In the genomic region with DNA sequence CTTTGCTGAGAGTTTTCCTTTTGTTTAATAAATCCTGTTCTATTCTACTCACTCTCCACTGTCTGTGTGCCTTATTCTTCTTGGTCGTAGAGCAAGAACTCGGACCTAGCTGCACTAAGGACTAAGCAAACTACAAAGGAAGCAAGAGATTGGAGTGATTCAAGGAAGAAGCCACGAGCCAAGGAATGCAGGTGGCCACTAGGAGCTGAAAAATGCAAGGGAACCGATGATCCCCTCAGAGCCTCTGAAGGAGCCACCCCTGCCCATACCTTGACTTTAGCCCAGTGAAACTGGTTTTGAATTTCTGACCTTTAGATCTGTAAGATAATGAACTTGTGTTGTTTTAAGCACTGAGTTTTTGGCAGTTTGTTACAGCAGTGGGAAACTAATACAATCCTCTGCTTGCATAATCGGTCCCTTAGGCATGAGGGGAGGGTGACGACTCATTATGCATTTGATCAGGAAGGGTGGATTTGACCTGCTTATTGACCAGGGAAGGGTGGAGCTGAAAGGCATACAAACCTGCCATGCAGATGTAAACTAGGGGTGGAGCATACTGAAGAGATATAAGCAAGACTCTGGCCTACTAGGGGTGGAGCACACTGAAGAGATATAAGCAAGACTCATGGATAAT, we compare ENCODE assay signal across 16 cellular contexts. TPM values are rescaled to one million over a fixed set of nuclear protein-coding genes. Genes with fewer than 3 reads are reported as not detected.
A peak's percentile ranks its signal among the peaks of the same experiment; 100 is the strongest.
DNase-seq lines count a peak whose midpoint lies in the region; ATAC-seq lines count a peak whose summit lies in the region.
"Had no signal": no experiment of that assay in that cellular context is flagged by ENCODE, and none has a peak within 500 bp of the region (broad histone marks: within the 10 kb centered on the region; RNA-seq: fewer than 3 reads in every experiment).

No MANE protein-coding gene starts in this region.

- H3K4me3 ChIP-seq in esophagus (ENCODE audit: low read depth in 1 of 2, low read length in 2 of 2) = no peak overlapping the region
- H3K4me3 ChIP-seq: lung, prostate gland, thyroid gland had no signal

- H3K27me3 ChIP-seq in esophagus (ENCODE audit: control insufficient read depth in 1 of 2, insufficient read depth in 2 of 2, low read length in 2 of 2) = no peaks in the 10 kb centered on the region
- H3K27me3 ChIP-seq: thyroid gland had no signal

- no peaks in the 10 kb centered on the region for H3K9me3 ChIP-seq in T-helper 17 cell (ENCODE audit: control insufficient read depth, low read length, poor library complexity, severe bottlenecking)
- H3K9me3 ChIP-seq in esophagus (ENCODE audit: control insufficient read depth in 2 of 2, insufficient read depth in 1 of 2, low read depth in 1 of 2, low read length in 1 of 2) = no peaks in the 10 kb centered on the region
- H3K9me3 ChIP-seq: prostate gland, thyroid gland had no signal

- H3K27ac ChIP-seq in esophagus (ENCODE audit: low read depth in 2 of 2, low read length in 1 of 2) = peak overlapping the region; percentile 73 to 89
- H3K27ac ChIP-seq in substantia nigra (ENCODE audit: low read depth, low read length, poor library complexity, severe bottlenecking) = peak overlapping the region; percentile 64
- H3K27ac ChIP-seq: prostate gland, thyroid gland had no signal

- peaks cover 0 to 2% of the 10 kb centered on the region in 2 donors for H3K4me1 ChIP-seq in esophagus (ENCODE audit: control insufficient read depth in 2 of 2, insufficient read depth in 2 of 2, low read length in 1 of 2)
- H3K4me1 ChIP-seq: prostate gland had no signal

- ATAC-seq in T-helper 17 cell (no peak), GM21526 (IDR thresholded peaks at IDR 0.05; ENCODE audit: low FRiP score, unreplicated experiment) (no peak)
- ATAC-seq: Panc1 had no signal

- peak overlapping the region; percentile 80 for H3K27ac Mint-ChIP-seq in activated naive CD4-positive, alpha-beta T cell treated with anti-CD3 and anti-CD28 coated beads, Interleukin-2, amount 50 U/mL, for 24 hours
- peak overlapping the region; percentile 74 for H3K27ac Mint-ChIP-seq in T-helper 17 cell

- no peaks in the 10 kb centered on the region for H3K9me3 Mint-ChIP-seq in activated naive CD4-positive, alpha-beta T cell treated with anti-CD3 and anti-CD28 coated beads, Interleukin-2, amount 50 U/mL, for 24 hours

- WGBS in esophagus, 2 donors = 56 to 63% methylated on average over 6 of the region's 6 CpGs

- H3K4me1 Mint-ChIP-seq in activated naive CD4-positive, alpha-beta T cell treated with anti-CD3 and anti-CD28 coated beads, Interleukin-2, amount 50 U/mL, for 24 hours = peaks cover 67% of the 10 kb centered on the region
- peaks cover 47% of the 10 kb centered on the region for H3K4me1 Mint-ChIP-seq in T-helper 17 cell

- DNase-seq in activated naive CD4-positive, alpha-beta T cell (lab: John Stamatoyannopoulos, UW) = no peak
- DNase-seq in T-helper 17 cell (no peak), substantia nigra (lab: John Stamatoyannopoulos, UW) (no peak), NCI-H524 treated with DMSO at 0.1 percent for 48 hours (lab: John Stamatoyannopoulos, UW) (no peak), SKM-1 (lab: John Stamatoyannopoulos, UW; ENCODE audit: unreplicated experiment) (no peak)
- DNase-seq: activated T-cell treated with anti-CD3 and anti-CD28 coated beads, Interleukin-2, amount 50 U/mL, for 48 hours; GDM1; head of caudate nucleus; NCI-H1930; thyroid gland had no signal

- no peaks in the 10 kb centered on the region for H3K27me3 Mint-ChIP-seq in activated naive CD4-positive, alpha-beta T cell treated with anti-CD3 and anti-CD28 coated beads, Interleukin-2, amount 50 U/mL, for 24 hours
- no peaks in the 10 kb centered on the region for H3K27me3 Mint-ChIP-seq in T-helper 17 cell

- H3K4me3 Mint-ChIP-seq in activated naive CD4-positive, alpha-beta T cell treated with anti-CD3 and anti-CD28 coated beads, Interleukin-2, amount 50 U/mL, for 24 hours = peak overlapping the region; percentile 43
- peak overlapping the region; percentile 63 for H3K4me3 Mint-ChIP-seq in T-helper 17 cell

- no peaks in the 10 kb centered on the region for H3K36me3 ChIP-seq in esophagus (ENCODE audit: control insufficient read depth in 2 of 2, insufficient read depth in 2 of 2, low read length in 1 of 2)
- H3K36me3 ChIP-seq: prostate gland, thyroid gland had no signal

- no peaks in the 10 kb centered on the region for H3K36me3 Mint-ChIP-seq in activated naive CD4-positive, alpha-beta T cell treated with anti-CD3 and anti-CD28 coated beads, Interleukin-2, amount 50 U/mL, for 24 hours
- H3K36me3 Mint-ChIP-seq in T-helper 17 cell (ENCODE audit: low read depth) = peaks cover 4% of the 10 kb centered on the region

RNA-seq across cellular contexts. Expression of gene CA6, which starts 6.2 kb away (rescaled TPM):
- total RNA-seq in T-helper 17 cell = 1 to 10 TPM in 1 of 2 donors, not detected in 1; 1.6 TPM
- under 1 TPM in 1 of 2 donors, not detected in 1; 0.06 TPM for polyA plus RNA-seq in esophagus
- total RNA-seq: lung, prostate gland, thyroid gland had no signal
